In the genomic region with DNA sequence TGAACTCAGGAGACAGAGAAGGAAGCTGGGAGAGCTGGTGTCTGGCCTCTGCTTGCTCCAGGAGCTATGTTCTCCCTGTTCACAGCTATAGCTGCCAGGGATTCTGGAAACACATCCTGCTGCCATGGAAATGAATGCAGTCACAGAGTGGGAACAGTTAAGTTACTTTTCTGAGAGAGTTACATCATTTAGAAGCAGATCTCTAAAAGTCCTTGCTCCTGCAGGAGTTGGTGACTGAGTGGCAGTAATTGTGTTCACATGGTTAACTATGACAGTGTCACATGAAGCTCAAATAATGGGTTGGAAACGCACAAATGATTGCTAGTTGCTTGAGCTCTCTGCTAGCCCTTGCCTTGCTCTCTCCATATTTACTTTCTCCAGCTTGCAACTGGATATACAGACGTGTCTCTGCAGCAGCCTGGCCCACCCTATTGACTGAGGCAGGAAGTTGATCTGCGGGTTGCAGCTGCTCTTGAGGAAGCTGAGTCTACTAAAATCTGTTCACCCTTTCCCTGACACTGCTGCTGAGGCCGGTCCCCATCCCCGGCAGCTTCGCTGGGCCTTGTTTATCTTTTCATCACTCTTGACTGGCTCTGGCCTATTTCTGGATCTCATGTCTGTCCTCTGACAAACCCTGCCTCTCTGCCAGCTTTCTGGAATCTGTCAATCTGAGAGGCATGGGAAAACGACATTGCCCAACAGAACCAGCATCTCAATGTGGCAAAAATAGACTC, we compare ENCODE assay signal across 10 cellular contexts. TPM values are rescaled to one million over a fixed set of nuclear protein-coding genes. Genes with fewer than 3 reads are reported as not detected.
A peak's percentile ranks its signal among the peaks of the same experiment; 100 is the strongest.
DNase-seq lines count a peak whose midpoint lies in the region; ATAC-seq and TF ChIP-seq lines count a peak whose summit lies in the region.
"Had no signal": no experiment of that assay in that cellular context is flagged by ENCODE, and none has a peak within 500 bp of the region (broad histone marks: within the 10 kb centered on the region; RNA-seq: fewer than 3 reads in every experiment).

No MANE protein-coding gene starts in this region.

- H3K4me1 ChIP-seq in H9 (ENCODE audit: insufficient read depth, low read length): peaks cover 2% of the 10 kb centered on the region

- no peak overlapping the region for H2BK5ac ChIP-seq in H9 (ENCODE audit: insufficient read length, low read length)

- H3K9me3 ChIP-seq in H9 (ENCODE audit: control insufficient read depth, low read depth, low read length): no peaks in the 10 kb centered on the region

- H3K27me3 ChIP-seq in H9 (ENCODE audit: insufficient read depth, low read length): no peaks in the 10 kb centered on the region

- no peak overlapping the region for H3K4ac ChIP-seq in H9 (ENCODE audit: low read depth, low read length)

- no peaks in the 10 kb centered on the region for H3K79me2 ChIP-seq in H9 (ENCODE audit: insufficient read depth, low read length)

- no peak overlapping the region for H4K8ac ChIP-seq in H9 (replicated peaks; ENCODE audit: insufficient read length, low read depth, low read length)

- no peaks in the 10 kb centered on the region for H3K23me2 ChIP-seq in H9 (ENCODE audit: insufficient read length, low read depth, low read length, poor library complexity, severe bottlenecking)

- intact Hi-C loops in Right ventricle myocardium inferior (cut with DNase I): loop anchor here (1.0 kb wide), 1 partner anchor 94 kb away; no protein-coding TSS in a partner anchor

- no peak overlapping the region for H2BK120ac ChIP-seq in H9 (ENCODE audit: low read depth, low read length, poor library complexity, severe bottlenecking)

- H3K4me1 Mint-ChIP-seq in H9: peaks cover 4% of the 10 kb centered on the region in 2 experiments; a peak in 3 of 4 replicates

- no peak overlapping the region for H4K5ac ChIP-seq in H9 (ENCODE audit: insufficient read length, low read depth, low read length)

- no peak overlapping the region for H3K56ac ChIP-seq in H9 (ENCODE audit: insufficient read length, low read depth, low read length)

- peaks cover 16% of the 10 kb centered on the region for H3K27me3 Mint-ChIP-seq in H9 (ENCODE audit: low read depth)

- H3K4me2 ChIP-seq in H9 (ENCODE audit: insufficient read depth, insufficient read length, low read length): no peak overlapping the region

- no CpG with 5 or more reads among the region's 7 CpGs for whole genome bisulfite sequencing in H9 (ENCODE audit: extremely low coverage, insufficient read length, low lambda C conversion rate)

- no peaks in the 10 kb centered on the region for H3K36me3 Mint-ChIP-seq in H9 (ENCODE audit: insufficient read depth in 1 of 3, low read depth in 3 of 3)

- DNase-seq in H9 (peak; percentile 22), NCI-H774 (lab: John Stamatoyannopoulos, UW) (peak; percentile 44), Right ventricle myocardium inferior (ENCODE audit: missing footprints) (no peak), putamen (ENCODE audit: low spot score) (peak; percentile 77), AG20443 (ENCODE audit: low spot score) (no peak), NCI-H1930 (lab: John Stamatoyannopoulos, UW) (no peak), mesenteric fat pad (ENCODE audit: low spot score) (no peak)
- DNase-seq: stimulated activated CD4-positive, alpha-beta T cell treated with anti-CD3 and anti-CD28 coated beads, Interleukin-2, amount 100 ng/mL, for 48 hours had no signal

- H3K4me3 Mint-ChIP-seq in H9: no peak overlapping the region

- no peak overlapping the region for H2AK5ac ChIP-seq in H9 (ENCODE audit: insufficient read length, low read length)

- no peak overlapping the region for H2BK12ac ChIP-seq in H9 (ENCODE audit: insufficient read length, low read depth, low read length)

- no peak overlapping the region for H2AFZ ChIP-seq in H9 (ENCODE audit: low read length)

- H3K79me1 ChIP-seq in H9 (ENCODE audit: insufficient read depth, low read depth, low read length, poor library complexity, severe bottlenecking): no peaks in the 10 kb centered on the region

- H4K20me1 ChIP-seq in H9 (ENCODE audit: control insufficient read depth, insufficient read depth, insufficient read length): no peaks in the 10 kb centered on the region

- no peak overlapping the region for H3T11ph ChIP-seq in H9 (ENCODE audit: low read length)

- no peak for TF ChIP-seq CTCF in H9 (conservative IDR thresholded peaks at IDR 0.05)

- H2BK15ac ChIP-seq in H9 (ENCODE audit: low read depth, low read length): no peak overlapping the region

- no peaks in the 10 kb centered on the region for H3K9me3 Mint-ChIP-seq in H9

- H4K91ac ChIP-seq in H9 (ENCODE audit: insufficient read length, low read depth, low read length): no peak overlapping the region

- H3K27ac Mint-ChIP-seq in H9: no peak overlapping the region; a peak in 2 of 7 replicates

- ATAC-seq in Right ventricle myocardium inferior (peak; percentile 82), HG03571 (IDR thresholded peaks at IDR 0.05; ENCODE audit: unreplicated experiment) (no peak)
- ATAC-seq: HCT116 had no signal

- H3K18ac ChIP-seq in H9 (ENCODE audit: insufficient read length, low read depth, low read length): no peak overlapping the region

- H3K27ac ChIP-seq in H9 (ENCODE audit: insufficient read length, low read depth, low read length): no peak overlapping the region

- H3K14ac ChIP-seq in H9 (ENCODE audit: insufficient read depth, low read length): no peak overlapping the region

- H3K9ac ChIP-seq in H9 (ENCODE audit: extremely low read depth, insufficient read length, low read length): no peak overlapping the region

- no peak overlapping the region for H3K23ac ChIP-seq in H9 (ENCODE audit: insufficient read length, low read depth, low read length)

- no peak overlapping the region for H2BK20ac ChIP-seq in H9 (ENCODE audit: low read depth, low read length, poor library complexity, severe bottlenecking)

RNA-seq across cellular contexts. Expression of a gene that starts 16.7 kb away (rescaled TPM):
- 0.11 and 0.35 TPM in 2 replicates for total RNA-seq in H9 (2021)
- 13.8 TPM for total RNA-seq in Right ventricle myocardium inferior
- 35.5 TPM for total RNA-seq in mesenteric fat pad

RNA-seq across cellular contexts. Expression of a gene that starts 26.5 kb away (rescaled TPM):
- 0.09 TPM in 2 replicates for total RNA-seq in H9 (2021)
- 1.3 TPM for total RNA-seq in Right ventricle myocardium inferior
- total RNA-seq in mesenteric fat pad: 0.61 TPM

RNA-seq across cellular contexts. Expression of a gene that starts 45.7 kb away (rescaled TPM):
- 11.2 and 12.8 TPM in 2 replicates for total RNA-seq in H9 (2021)
- not detected for total RNA-seq in Right ventricle myocardium inferior
- not detected for total RNA-seq in mesenteric fat pad

Comparison
In these comparisons a context has a peak if more than half of its experiments do, and no peak if none do; other contexts are left out.
1. DNase-seq: peak in H9 (single experiment), NCI-H774 (single experiment) and putamen (single experiment); none in Right ventricle myocardium inferior (single experiment), AG20443 (single experiment), NCI-H1930 (0 of 2) and mesenteric fat pad (single experiment).
2. RNA of a gene that starts 16.7 kb away (total RNA-seq): 35.5 TPM in mesenteric fat pad (single experiment) and 13.8 TPM in Right ventricle myocardium inferior (single experiment); 0.11 to 0.35 TPM in H9; every median in the first group is over 10 times any median in the second.
3. RNA of a gene that starts 45.7 kb away (total RNA-seq): 11.2 to 12.8 TPM in H9; not detected in Right ventricle myocardium inferior (single experiment) and not detected in mesenteric fat pad (single experiment); every median in the first group is over 10 times any median in the second.